Comparison of ENCODE assay signal across 8 cellular contexts in genomic region chr7:152761116-152761748, GRCh38.
DNase-seq lines count a peak whose midpoint lies in the region; ATAC-seq and TF ChIP-seq lines count a peak whose summit lies in the region.

No MANE protein-coding gene starts in this region.

- no peak for TF ChIP-seq CTCF in nephron (IDR thresholded peaks at IDR 0.05; ENCODE audit: unreplicated experiment in 3 of 3)

- DNase-seq in activated naive CD8-positive, alpha-beta T cell treated with anti-CD3 and anti-CD28 coated beads, Interleukin-2, amount 50 U/mL, for 24 hours, result no peak
- DNase-seq in OCI-M1 (lab: John Stamatoyannopoulos, UW) (no peak), SW480 (ENCODE audit: low spot score) (no peak), HPDE6-E6E7 (ENCODE audit: extremely low spot score) (no peak)
- DNase-seq in central memory CD4-positive, alpha-beta T cell, result no peak

- H3K4me3 Mint-ChIP-seq in activated naive CD8-positive, alpha-beta T cell treated with anti-CD3 and anti-CD28 coated beads, Interleukin-2, amount 50 U/mL, for 24 hours, result peak overlapping the region; percentile 95
- peak overlapping the region; percentile 88 to 95 (median 93) for H3K4me3 Mint-ChIP-seq in nephron

- no peaks in the 10 kb centered on the region for H3K9me3 Mint-ChIP-seq in activated naive CD8-positive, alpha-beta T cell treated with anti-CD3 and anti-CD28 coated beads, Interleukin-2, amount 50 U/mL, for 24 hours
- H3K9me3 Mint-ChIP-seq in nephron, result no peaks in the 10 kb centered on the region

- H3K4me1 Mint-ChIP-seq in activated naive CD8-positive, alpha-beta T cell treated with anti-CD3 and anti-CD28 coated beads, Interleukin-2, amount 50 U/mL, for 24 hours, result peaks cover 28% of the 10 kb centered on the region
- H3K4me1 Mint-ChIP-seq in nephron, result peaks cover 15% of the 10 kb centered on the region

- no peaks in the 10 kb centered on the region for H3K27me3 Mint-ChIP-seq in activated naive CD8-positive, alpha-beta T cell treated with anti-CD3 and anti-CD28 coated beads, Interleukin-2, amount 50 U/mL, for 24 hours
- H3K27me3 Mint-ChIP-seq in nephron (ENCODE audit: low read depth), result no peaks in the 10 kb centered on the region

- H3K36me3 Mint-ChIP-seq in activated naive CD8-positive, alpha-beta T cell treated with anti-CD3 and anti-CD28 coated beads, Interleukin-2, amount 50 U/mL, for 24 hours (ENCODE audit: low read depth), result peaks cover 10% of the 10 kb centered on the region
- H3K36me3 Mint-ChIP-seq in nephron (ENCODE audit: low read depth), result no peaks in the 10 kb centered on the region

- ATAC-seq in GM18858 (IDR thresholded peaks at IDR 0.05; ENCODE audit: unreplicated experiment) (peak; percentile 35), HG03095 (IDR thresholded peaks at IDR 0.05; ENCODE audit: unreplicated experiment) (peak; percentile 27)
- ATAC-seq in activated naive CD8-positive, alpha-beta T cell treated with anti-CD3 and anti-CD28 coated beads, Interleukin-2, amount 50 U/mL, for 24 hours, result peak; percentile 76

- H3K27ac Mint-ChIP-seq in activated naive CD8-positive, alpha-beta T cell treated with anti-CD3 and anti-CD28 coated beads, Interleukin-2, amount 50 U/mL, for 24 hours, result peak overlapping the region; percentile 88
- no peak overlapping the region for H3K27ac Mint-ChIP-seq in nephron
